ENCODE assay signal across 16 cellular contexts in the genomic region with DNA sequence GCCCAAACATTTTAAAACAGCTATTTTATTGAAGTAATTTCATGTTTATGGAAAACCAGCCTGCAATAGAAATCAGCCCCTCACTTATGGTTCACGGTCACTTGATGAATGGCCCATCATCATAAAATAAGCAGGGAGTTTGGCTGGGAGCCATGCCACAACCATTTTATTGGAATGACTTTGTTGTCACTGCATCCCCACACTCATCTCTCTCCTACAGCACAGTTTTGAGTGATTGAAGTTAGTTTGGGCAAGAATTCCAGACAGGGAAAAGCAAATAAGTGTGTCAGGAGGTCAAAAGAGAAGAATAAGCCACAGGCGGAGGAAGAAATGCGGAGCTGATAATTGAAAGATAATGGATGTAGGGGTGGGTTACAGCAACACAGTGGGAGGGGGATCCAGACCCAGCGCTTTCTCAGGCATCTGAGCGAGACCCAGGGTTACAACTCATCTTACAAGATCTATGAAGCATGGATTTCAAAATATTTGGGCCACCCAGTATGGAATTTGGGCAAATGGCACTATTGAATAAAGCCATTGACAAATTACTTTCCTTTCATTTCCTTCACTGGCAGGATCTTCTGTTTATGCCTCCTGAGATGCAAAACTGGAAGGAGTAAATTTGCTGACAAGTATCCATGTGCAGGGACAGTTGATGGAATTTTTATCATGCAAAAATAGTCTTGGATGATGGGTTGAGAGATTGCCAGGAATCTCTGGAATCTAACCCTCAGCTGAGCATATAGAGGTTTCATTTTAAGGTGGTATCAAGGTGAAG.
A peak's percentile ranks its signal among the peaks of the same experiment; 100 is the strongest.
DNase-seq lines count a peak whose midpoint lies in the region; ATAC-seq, FAIRE-seq and TF ChIP-seq lines count a peak whose summit lies in the region.
"Had no signal": no experiment of that assay in that cellular context is flagged by ENCODE, and none has a peak within 500 bp of the region (broad histone marks: within the 10 kb centered on the region; RNA-seq: fewer than 3 reads in every experiment).

No MANE protein-coding gene starts in this region.

- FAIRE-seq in HepG2 (lab: Jason Lieb, UNC) (no peak), RCC 7860 (lab: Jason Lieb, UNC) (peak; percentile 89)

- H3K4me1 ChIP-seq in liver (ENCODE audit: control insufficient read depth in 4 of 4, insufficient read depth in 4 of 4, low read length in 3 of 4) (peaks cover 3 to 11% (median 9%) of the 10 kb centered on the region in 4 donors), HepG2 (ENCODE audit: insufficient read depth, low read length) (no peaks in the 10 kb centered on the region), upper lobe of right lung (no peaks in the 10 kb centered on the region)

- no peaks in the 10 kb centered on the region for H3K79me2 ChIP-seq in HepG2 (ENCODE audit: insufficient read depth, low read length)

- TF ChIP-seq CTCF in liver (IDR thresholded peaks at IDR 0.05; ENCODE audit: low read depth, low read length, missing input control) (no peak), HepG2 (CRISPR knock-in tag; IDR thresholded peaks at IDR 0.05) (no peak), fibroblast of villous mesenchyme (IDR thresholded peaks at IDR 0.05; ENCODE audit: insufficient read depth, low read depth, low read length) (no peak), upper lobe of right lung (IDR thresholded peaks at IDR 0.05) (no peak)

- intact Hi-C loops in HepG2 (cut with micrococcal nuclease; ENCODE audit: unreplicated experiment) (no loop called here), upper lobe of right lung (cut with DNase I) (no loop called here), posterior vena cava (cut with DNase I) (no loop called here)
- intact Hi-C loops in activated CD4-positive, alpha-beta T cell treated with anti-CD3 and anti-CD28 coated beads for 36 hours (cut with DNase I, micrococcal nuclease): no loop called here

- POLR2A ChIA-PET in HepG2 (lab: Yijun Ruan, JAX): no interaction called here
- POLR2A ChIA-PET in activated CD4-positive, alpha-beta T cell treated with anti-CD3 and anti-CD28 coated beads for 36 hours (lab: Charles Lee): no interaction called here

- WGBS in liver: 78% methylated on average over 5 of the region's 5 CpGs
- WGBS in HepG2 (ENCODE audit: low lambda C conversion rate): 30% methylated on average over 5 of the region's 5 CpGs

- no peaks in the 10 kb centered on the region for H3K4me1 Mint-ChIP-seq in activated CD4-positive, alpha-beta T cell treated with anti-CD3 and anti-CD28 coated beads for 36 hours
- H3K4me1 Mint-ChIP-seq: activated B cell treated with CpG ODN at 0.5 μM for 24 hours had no signal

- no peak overlapping the region for H3K27ac Mint-ChIP-seq in activated CD4-positive, alpha-beta T cell treated with anti-CD3 and anti-CD28 coated beads for 36 hours
- H3K27ac Mint-ChIP-seq: activated B cell treated with CpG ODN at 0.5 μM for 24 hours; activated T-cell treated with anti-CD3 and anti-CD28 coated beads, Interleukin-2, amount 50 U/mL, for 24 hours had no signal

- in situ Hi-C loops in HepG2 (cut with HindIII; ENCODE audit: extremely low pct_ligation_motif_present, low pct_unique_long_range_greater_than_20kb): no loop called here

- no peak overlapping the region for H2AFZ ChIP-seq in HepG2 (ENCODE audit: low read length)

- no peak for TF ChIP-seq POLR2A in HepG2 (IDR thresholded peaks at IDR 0.05; ENCODE audit: insufficient read depth in 1 of 2, low read depth in 2 of 2, low read length in 2 of 2)

- H3K36me3 ChIP-seq in liver (ENCODE audit: control insufficient read depth in 4 of 4, insufficient read depth in 3 of 4, low read depth in 1 of 4, low read length in 3 of 4): no peaks in the 10 kb centered on the region
- no peaks in the 10 kb centered on the region for H3K36me3 ChIP-seq in HepG2 (replicated peaks in 1 of 2; ENCODE audit: control insufficient read depth in 1 of 2, insufficient read depth in 2 of 2, low read length in 2 of 2)
- no peaks in the 10 kb centered on the region for H3K36me3 ChIP-seq in upper lobe of right lung

- H3K4me2 ChIP-seq in HepG2 (ENCODE audit: low read depth, low read length): no peak overlapping the region

- H3K9me3 ChIP-seq in liver (ENCODE audit: control insufficient read depth in 4 of 4, low read length in 3 of 4) (no peaks in the 10 kb centered on the region), HepG2 (ENCODE audit: low read length) (no peaks in the 10 kb centered on the region), upper lobe of right lung (no peaks in the 10 kb centered on the region)

- ATAC-seq in HepG2 (no peak), upper lobe of right lung (no peak), GM18502 (IDR thresholded peaks at IDR 0.05; ENCODE audit: poor library complexity, unreplicated experiment) (no peak)
- ATAC-seq in activated CD4-positive, alpha-beta T cell treated with anti-CD3 and anti-CD28 coated beads for 36 hours: no peak
- ATAC-seq: left cardiac atrium had no signal

- H3K27ac ChIP-seq in liver (ENCODE audit: low read depth in 1 of 2, low read length in 2 of 2) (peak overlapping the region; percentile 6 to 28), HepG2 (ENCODE audit: extremely low read length, insufficient read depth, low read length) (no peak overlapping the region), upper lobe of right lung (no peak overlapping the region)

- no peak overlapping the region for H3K4me3 ChIP-seq in liver (ENCODE audit: low read depth in 1 of 3, low read length in 3 of 3)
- H3K4me3 ChIP-seq in HepG2 (replicated peaks in 1 of 3; ENCODE audit: insufficient read depth in 1 of 3, low read depth in 2 of 3, low read length in 3 of 3): no peak overlapping the region
- no peak overlapping the region for H3K4me3 ChIP-seq in fibroblast of villous mesenchyme (ENCODE audit: low read depth, low read length)
- no peak overlapping the region for H3K4me3 ChIP-seq in upper lobe of right lung

- H3K9ac ChIP-seq in liver (ENCODE audit: low read depth in 1 of 2, low read length in 2 of 2) (no peak overlapping the region), HepG2 (ENCODE audit: insufficient read depth, low read depth, low read length) (no peak overlapping the region)

- BruUV-seq in HepG2 (replicated peaks; lab: Mats Ljungman, UMichigan): no TSS peak

- TF ChIP-seq RAD21 in liver (IDR thresholded peaks at IDR 0.05): no peak
- no peak for TF ChIP-seq RAD21 in HepG2 (CRISPR knock-in tag; IDR thresholded peaks at IDR 0.05)

- TF ChIP-seq EP300 in HepG2 (IDR thresholded peaks at IDR 0.05; ENCODE audit: low read depth in 2 of 2, low read length in 2 of 2): no peak
- no peak for TF ChIP-seq EP300 in HepG2 (CRISPR knock-in tag; IDR thresholded peaks at IDR 0.05; ENCODE audit: borderline replicate concordance)

- no peaks in the 10 kb centered on the region for H4K20me1 ChIP-seq in HepG2 (ENCODE audit: insufficient read depth, low read length)

- H3K27me3 ChIP-seq in liver (ENCODE audit: control insufficient read depth in 4 of 4, insufficient read depth in 4 of 4, low read length in 3 of 4): no peaks in the 10 kb centered on the region
- no peaks in the 10 kb centered on the region; a peak in 1 of 5 replicates for H3K27me3 ChIP-seq in HepG2 (ENCODE audit: control insufficient read depth in 1 of 2, insufficient read depth in 2 of 2, low read length in 2 of 2)
- no peaks in the 10 kb centered on the region for H3K27me3 ChIP-seq in upper lobe of right lung

- peaks cover 4% of the 10 kb centered on the region for H3K27me3 Mint-ChIP-seq in activated CD4-positive, alpha-beta T cell treated with anti-CD3 and anti-CD28 coated beads for 36 hours
- H3K27me3 Mint-ChIP-seq: activated B cell treated with CpG ODN at 0.5 μM for 24 hours had no signal

- no peaks in the 10 kb centered on the region for H3K9me3 Mint-ChIP-seq in activated CD4-positive, alpha-beta T cell treated with anti-CD3 and anti-CD28 coated beads for 36 hours (ENCODE audit: low read depth)
- H3K9me3 Mint-ChIP-seq: activated B cell treated with CpG ODN at 0.5 μM for 24 hours; activated T-cell treated with anti-CD3 and anti-CD28 coated beads, Interleukin-2, amount 50 U/mL, for 24 hours had no signal

- no peak overlapping the region for H3K4me3 Mint-ChIP-seq in activated CD4-positive, alpha-beta T cell treated with anti-CD3 and anti-CD28 coated beads for 36 hours
- H3K4me3 Mint-ChIP-seq: activated B cell treated with CpG ODN at 0.5 μM for 24 hours; activated T-cell treated with anti-CD3 and anti-CD28 coated beads, Interleukin-2, amount 50 U/mL, for 24 hours had no signal

- CTCF ChIA-PET in HepG2 (lab: Yijun Ruan, JAX; ENCODE audit: low intra/inter-chr PET ratio, low total read pairs): no interaction called here
- CTCF ChIA-PET in activated CD4-positive, alpha-beta T cell treated with anti-CD3 and anti-CD28 coated beads for 36 hours (lab: Charles Lee): interaction anchor here (0.6 kb wide), 1 partner anchor 136 kb away, joined by 3 read pairs; no protein-coding TSS in a partner anchor

- no peak for DNase-seq in HepG2 (ENCODE audit: low spot score)
- peak; percentile 88 for DNase-seq in RCC 7860 (ENCODE audit: low spot score)
- DNase-seq in fibroblast of villous mesenchyme (ENCODE audit: low read depth): peak; percentile 19
- DNase-seq in upper lobe of right lung: no peak
- DNase-seq in activated CD4-positive, alpha-beta T cell treated with anti-CD3 and anti-CD28 coated beads for 36 hours: no peak
- DNase-seq in posterior vena cava (ENCODE audit: low spot score): no peak
- DNase-seq: activated B cell treated with CpG ODN at 0.5 μM for 24 hours; activated T-cell treated with anti-CD3 and anti-CD28 coated beads, Interleukin-2, amount 50 U/mL, for 24 hours; amygdala; effector CD4-positive, alpha-beta T cell; Kasumi-1; left cardiac atrium; NCI-H446; Right ventricle myocardium superior had no signal

- H3K36me3 Mint-ChIP-seq in activated CD4-positive, alpha-beta T cell treated with anti-CD3 and anti-CD28 coated beads for 36 hours (ENCODE audit: low read depth): no peaks in the 10 kb centered on the region

TF ChIP-seq in liver, 16 proteins besides CTCF, POLR2A, EP300 and RAD21 (continues in another document):
- TF ChIP-seq FOXA2 (IDR thresholded peaks at IDR 0.05) (no peak), NR2F2 (IDR thresholded peaks at IDR 0.05) (no peak)
- TF ChIP-seq, protein P1, sequence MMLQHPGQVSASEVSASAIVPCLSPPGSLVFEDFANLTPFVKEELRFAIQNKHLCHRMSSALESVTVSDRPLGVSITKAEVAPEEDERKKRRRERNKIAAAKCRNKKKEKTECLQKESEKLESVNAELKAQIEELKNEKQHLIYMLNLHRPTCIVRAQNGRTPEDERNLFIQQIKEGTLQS (IDR thresholded peaks at IDR 0.05): no peak

TF ChIP-seq in HepG2, 621 proteins besides CTCF, POLR2A, EP300 and RAD21 (continues in another document):
- TF ChIP-seq ZNF761 (CRISPR knock-in tag; conservative IDR thresholded peaks at IDR 0.05) (no peak), SYNCRIP (IDR thresholded peaks at IDR 0.05; ENCODE audit: insufficient read depth, low read depth, low read length) (no peak), NR0B2 (CRISPR knock-in tag; IDR thresholded peaks at IDR 0.05) (no peak), NR3C1 (CRISPR knock-in tag; IDR thresholded peaks at IDR 0.05) (no peak), SAFB2 (CRISPR knock-in tag; IDR thresholded peaks at IDR 0.05; ENCODE audit: borderline replicate concordance, low read depth) (no peak)

Comparison
In these comparisons a context has a peak if more than half of its experiments do, and no peak if none do; other contexts are left out.
1. H3K27ac ChIP-seq: peak in liver (2 of 2); none in HepG2 (single experiment) and upper lobe of right lung (single experiment).
2. DNase-seq: peak in RCC 7860 (single experiment) and fibroblast of villous mesenchyme (single experiment); none in HepG2 (single experiment), upper lobe of right lung (single experiment), activated CD4-positive, alpha-beta T cell treated with anti-CD3 and anti-CD28 coated beads for 36 hours (single experiment) and posterior vena cava (single experiment).